22 cellular contexts compared by ENCODE assay signal in genomic region chr7:157660971-157661610, GRCh38.
"Had no signal": no experiment of that assay in that cellular context is flagged by ENCODE, and none has a peak within 500 bp of the region (broad histone marks: within the 10 kb centered on the region; RNA-seq: fewer than 3 reads in every experiment).

No MANE protein-coding gene starts in this region.

- H3K27ac ChIP-seq: brain microvascular endothelial cell, esophagus muscularis mucosa, gastroesophageal sphincter, heart left ventricle, skin epidermis, suprapubic skin, transverse colon, vagina had no signal

- H3K4me3 ChIP-seq: esophagus muscularis mucosa, gastroesophageal sphincter, heart left ventricle, skin epidermis, suprapubic skin, transverse colon, vagina had no signal

- H3K9me3 ChIP-seq: esophagus muscularis mucosa, gastroesophageal sphincter, heart left ventricle, suprapubic skin, transverse colon, vagina had no signal

- H3K9me3 Mint-ChIP-seq: activated naive CD4-positive, alpha-beta T cell treated with anti-CD3 and anti-CD28 coated beads for 36 hours; activated T-helper 17 cell treated with anti-CD3 and anti-CD28 coated beads, Interleukin-2, amount 50 U/mL, for 72 hours; memory B cell; naive thymus-derived CD4-positive, alpha-beta T cell; stimulated activated naive CD8-positive, alpha-beta T cell treated with anti-CD3 and anti-CD28 coated beads, Interleukin-15, amount 100 ng/mL, for 72 hours had no signal

- H3K27me3 Mint-ChIP-seq: activated CD4-positive, alpha-beta T cell treated with anti-CD3 and anti-CD28 coated beads for 36 hours; activated T-helper 17 cell treated with anti-CD3 and anti-CD28 coated beads, Interleukin-2, amount 50 U/mL, for 72 hours; memory B cell; naive thymus-derived CD4-positive, alpha-beta T cell; stimulated activated naive CD8-positive, alpha-beta T cell treated with anti-CD3 and anti-CD28 coated beads, Interleukin-15, amount 100 ng/mL, for 72 hours had no signal

- DNase-seq: activated CD4-positive, alpha-beta T cell treated with anti-CD3 and anti-CD28 coated beads for 36 hours; activated CD4-positive, alpha-beta T cell treated with anti-CD3 and anti-CD28 coated beads, Interleukin-2, amount 50 U/mL, for 48 hours; activated naive CD4-positive, alpha-beta T cell treated with anti-CD3 and anti-CD28 coated beads for 36 hours; brain microvascular endothelial cell; cerebellar nuclear complex; effector CD4-positive, alpha-beta T cell; kidney glomerular epithelial cell; left ventricle myocardium superior; stimulated activated CD4-positive, alpha-beta T cell treated with anti-CD3 and anti-CD28 coated beads, Interleukin-15, amount 100 ng/mL, for 24 hours; stimulated activated CD4-positive, alpha-beta T cell treated with anti-CD3 and anti-CD28 coated beads, Interleukin-2, amount 100 ng/mL, for 48 hours; stimulated activated naive CD8-positive, alpha-beta T cell treated with anti-CD3 and anti-CD28 coated beads, Interleukin-15, amount 100 ng/mL, for 72 hours; T-helper 2 cell; transverse colon had no signal

- H3K27ac Mint-ChIP-seq: activated CD4-positive, alpha-beta T cell treated with anti-CD3 and anti-CD28 coated beads for 36 hours; activated naive CD4-positive, alpha-beta T cell treated with anti-CD3 and anti-CD28 coated beads for 36 hours; activated T-helper 17 cell treated with anti-CD3 and anti-CD28 coated beads, Interleukin-2, amount 50 U/mL, for 72 hours; memory B cell; naive thymus-derived CD4-positive, alpha-beta T cell; stimulated activated naive CD8-positive, alpha-beta T cell treated with anti-CD3 and anti-CD28 coated beads, Interleukin-15, amount 100 ng/mL, for 72 hours had no signal

- H3K36me3 ChIP-seq: brain microvascular endothelial cell, esophagus muscularis mucosa, gastroesophageal sphincter, heart left ventricle, suprapubic skin, transverse colon, vagina had no signal

- H3K4me1 ChIP-seq: suprapubic skin, transverse colon, vagina had no signal

- H3K4me3 Mint-ChIP-seq: activated CD4-positive, alpha-beta T cell treated with anti-CD3 and anti-CD28 coated beads for 36 hours; activated naive CD4-positive, alpha-beta T cell treated with anti-CD3 and anti-CD28 coated beads for 36 hours; activated T-helper 17 cell treated with anti-CD3 and anti-CD28 coated beads, Interleukin-2, amount 50 U/mL, for 72 hours; memory B cell; stimulated activated naive CD8-positive, alpha-beta T cell treated with anti-CD3 and anti-CD28 coated beads, Interleukin-15, amount 100 ng/mL, for 72 hours had no signal

- ATAC-seq: activated CD4-positive, alpha-beta T cell treated with anti-CD3 and anti-CD28 coated beads for 36 hours; activated T-helper 17 cell treated with anti-CD3 and anti-CD28 coated beads, Interleukin-2, amount 50 U/mL, for 72 hours; gastroesophageal sphincter; heart left ventricle; left ventricle myocardium superior; naive thymus-derived CD4-positive, alpha-beta T cell; stimulated activated naive CD8-positive, alpha-beta T cell treated with anti-CD3 and anti-CD28 coated beads, Interleukin-15, amount 100 ng/mL, for 72 hours had no signal

- H3K4me1 Mint-ChIP-seq: memory B cell had no signal

- H3K27me3 ChIP-seq: brain microvascular endothelial cell, transverse colon, vagina had no signal

- H3K36me3 Mint-ChIP-seq: memory B cell; naive thymus-derived CD4-positive, alpha-beta T cell had no signal
